Comparison of ENCODE assay signal across 11 cellular contexts in the genomic region with DNA sequence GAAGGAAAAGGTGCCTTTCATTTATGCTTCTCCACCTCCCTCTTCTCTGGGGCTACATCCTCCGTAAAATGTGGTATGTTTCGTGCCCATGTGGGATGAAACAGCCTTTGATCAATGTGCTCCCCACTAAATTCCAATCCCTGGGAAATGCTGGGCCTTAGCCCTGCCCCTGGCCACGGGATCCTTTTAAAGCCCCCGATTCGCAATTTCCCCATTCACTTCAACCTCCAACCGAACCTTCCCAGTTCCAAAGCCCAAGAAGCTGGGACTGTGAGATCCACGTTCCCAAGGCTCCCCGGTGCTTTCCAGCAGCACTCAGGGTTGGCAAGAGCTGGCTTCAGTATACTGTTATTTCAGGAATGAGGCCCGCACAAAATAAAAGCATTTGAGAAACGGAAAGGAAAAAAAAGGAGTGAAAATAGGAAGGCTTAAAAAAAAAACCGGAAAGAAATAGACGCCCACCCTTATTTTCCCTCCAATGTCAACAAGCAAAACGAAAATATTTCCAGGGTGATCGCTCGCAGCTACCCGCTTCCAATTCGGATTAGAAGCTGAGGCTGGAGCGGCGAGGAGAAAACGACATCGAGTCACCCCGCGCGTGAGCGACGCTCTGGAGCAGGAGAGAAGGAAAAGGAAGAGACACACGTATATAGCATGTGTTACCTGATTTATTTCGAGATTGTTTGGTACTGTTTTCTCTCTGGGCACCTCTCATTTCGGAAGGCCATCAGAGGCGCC. TPM values are rescaled to one million over a fixed set of nuclear protein-coding genes. Genes with fewer than 3 reads are reported as not detected.
DNase-seq lines count a peak whose midpoint lies in the region; ATAC-seq, FAIRE-seq and TF ChIP-seq lines count a peak whose summit lies in the region.
"Had no signal": no experiment of that assay in that cellular context is flagged by ENCODE, and none has a peak within 500 bp of the region (broad histone marks: within the 10 kb centered on the region; RNA-seq: fewer than 3 reads in every experiment).

No MANE protein-coding gene starts in this region.

- H2BK5ac ChIP-seq in H9 (ENCODE audit: insufficient read length, low read length), result no peak overlapping the region

- no peaks in the 10 kb centered on the region for H3K36me3 ChIP-seq in CD4-positive, alpha-beta memory T cell (ENCODE audit: insufficient read depth, low read length)

- no peak overlapping the region for H2BK12ac ChIP-seq in H9 (ENCODE audit: insufficient read length, low read depth, low read length)

- TF ChIP-seq POLR2A in GM12892 (IDR thresholded peaks at IDR 0.05; ENCODE audit: low read depth, low read length), result no peak

- H4K91ac ChIP-seq in H9 (ENCODE audit: insufficient read length, low read depth, low read length), result no peak overlapping the region

- no peaks in the 10 kb centered on the region for H3K9me3 ChIP-seq in CD4-positive, alpha-beta memory T cell (ENCODE audit: control insufficient read depth in 1 of 2, low read length in 2 of 2)
- H3K9me3 ChIP-seq in H9 (ENCODE audit: control insufficient read depth, low read depth, low read length), result no peaks in the 10 kb centered on the region

- no peak overlapping the region for H3T11ph ChIP-seq in H9 (ENCODE audit: low read length)

- H3K4me3 ChIP-seq in CD4-positive, alpha-beta memory T cell (ENCODE audit: low read length in 2 of 2), result no peak overlapping the region

- no peak overlapping the region for H3K23ac ChIP-seq in H9 (ENCODE audit: insufficient read length, low read depth, low read length)

- intact Hi-C loops in CD4-positive, alpha-beta memory T cell (cut with micrococcal nuclease), result no loop called here

- H3K14ac ChIP-seq in H9 (ENCODE audit: insufficient read depth, low read length), result no peak overlapping the region

- no peak overlapping the region for H3K4ac ChIP-seq in H9 (ENCODE audit: low read depth, low read length)

- FAIRE-seq in GM12892 (lab: Jason Lieb, UNC), result no peak

- H4K20me1 ChIP-seq in H9 (ENCODE audit: control insufficient read depth, insufficient read depth, insufficient read length), result no peaks in the 10 kb centered on the region

- CTCF ChIA-PET in CD4-positive, alpha-beta memory T cell (lab: Charles Lee; ENCODE audit: partially characterized antibody), result no interaction called here

- POLR2A ChIA-PET in CD4-positive, alpha-beta memory T cell (lab: Charles Lee; ENCODE audit: partially characterized antibody), result no interaction called here

- no peaks in the 10 kb centered on the region for H3K79me2 ChIP-seq in H9 (ENCODE audit: insufficient read depth, low read length)

- H4K8ac ChIP-seq in H9 (replicated peaks; ENCODE audit: insufficient read length, low read depth, low read length), result no peak overlapping the region

- no peak for ATAC-seq in natural killer cell treated with Interleukin-12 subunit alpha and Interleukin-12 subunit beta and Interleukin-15 and Interleukin-18, amount 100 ng/mL, for 72 hours
- ATAC-seq in HG03095 (IDR thresholded peaks at IDR 0.05; ENCODE audit: unreplicated experiment) (no peak), GM21528 (IDR thresholded peaks at IDR 0.05; ENCODE audit: low FRiP score, unreplicated experiment) (no peak)

- H2AFZ ChIP-seq in H9 (ENCODE audit: low read length), result no peak overlapping the region

- H3K23me2 ChIP-seq in H9 (ENCODE audit: insufficient read length, low read depth, low read length, poor library complexity, severe bottlenecking), result peaks cover 10% of the 10 kb centered on the region

- WGBS in H9 (ENCODE audit: extremely low coverage, insufficient read length, low lambda C conversion rate), result no CpG with 5 or more reads among the region's 30 CpGs

- H3K4me3 Mint-ChIP-seq in CD4-positive, alpha-beta memory T cell, result peak overlapping the region in 6 of 8 donors; percentile 18 to 76 (median 46)
- peak overlapping the region; percentile 80 to 86 for H3K4me3 Mint-ChIP-seq in H9
- H3K4me3 Mint-ChIP-seq in chondrocyte (ENCODE audit: unreplicated experiment), result peak overlapping the region; percentile 33
- peak overlapping the region; percentile 41 for H3K4me3 Mint-ChIP-seq in natural killer cell treated with Interleukin-12 subunit alpha and Interleukin-12 subunit beta and Interleukin-15 and Interleukin-18, amount 100 ng/mL, for 72 hours

- no peak overlapping the region for H2BK20ac ChIP-seq in H9 (ENCODE audit: low read depth, low read length, poor library complexity, severe bottlenecking)

- H3K27me3 ChIP-seq in CD4-positive, alpha-beta memory T cell (ENCODE audit: insufficient read depth, low read length), result peaks cover 4% of the 10 kb centered on the region
- H3K27me3 ChIP-seq in H9 (ENCODE audit: insufficient read depth, low read length), result peaks cover 68% of the 10 kb centered on the region

- peaks cover 2 to 16% (median 5%) of the 10 kb centered on the region in 4 donors for H3K4me1 Mint-ChIP-seq in CD4-positive, alpha-beta memory T cell
- peaks cover 12 to 43% of the 10 kb centered on the region in 2 experiments for H3K4me1 Mint-ChIP-seq in H9
- H3K4me1 Mint-ChIP-seq in chondrocyte (ENCODE audit: low read depth), result peaks cover 9% of the 10 kb centered on the region
- H3K4me1 Mint-ChIP-seq in natural killer cell treated with Interleukin-12 subunit alpha and Interleukin-12 subunit beta and Interleukin-15 and Interleukin-18, amount 100 ng/mL, for 72 hours (ENCODE audit: low read depth in 2 of 2), result peaks cover 0 to 15% of the 10 kb centered on the region in 2 donors

- peaks cover 0 to 36% (median 21%) of the 10 kb centered on the region in 8 donors for H3K9me3 Mint-ChIP-seq in CD4-positive, alpha-beta memory T cell
- H3K9me3 Mint-ChIP-seq in H9 (peaks cover 3 to 4% of the 10 kb centered on the region in 2 experiments; a peak in 4 of 5 replicates), chondrocyte (ENCODE audit: low read depth) (no peaks in the 10 kb centered on the region)
- peaks cover 9% of the 10 kb centered on the region for H3K9me3 Mint-ChIP-seq in natural killer cell treated with Interleukin-12 subunit alpha and Interleukin-12 subunit beta and Interleukin-15 and Interleukin-18, amount 100 ng/mL, for 72 hours

- H3K56ac ChIP-seq in H9 (ENCODE audit: insufficient read length, low read depth, low read length), result no peak overlapping the region

- H3K9ac ChIP-seq in H9 (ENCODE audit: extremely low read depth, insufficient read length, low read length), result no peak overlapping the region

- no peak overlapping the region for H2BK15ac ChIP-seq in H9 (ENCODE audit: low read depth, low read length)

- H3K36me3 Mint-ChIP-seq in CD4-positive, alpha-beta memory T cell, result peaks cover 0 to 2% of the 10 kb centered on the region in 2 donors
- no peaks in the 10 kb centered on the region for H3K36me3 Mint-ChIP-seq in H9 (ENCODE audit: insufficient read depth in 1 of 3, low read depth in 3 of 3)
- H3K36me3 Mint-ChIP-seq in chondrocyte (ENCODE audit: low read depth), result peaks cover 5% of the 10 kb centered on the region
- H3K36me3 Mint-ChIP-seq in natural killer cell treated with Interleukin-12 subunit alpha and Interleukin-12 subunit beta and Interleukin-15 and Interleukin-18, amount 100 ng/mL, for 72 hours, result peaks cover 13% of the 10 kb centered on the region

- DNase-seq in CD4-positive, alpha-beta memory T cell, result no peak
- DNase-seq in H9, result no peak
- DNase-seq in chondrocyte (ENCODE audit: low spot score), result no peak
- no peak for DNase-seq in natural killer cell treated with Interleukin-12 subunit alpha and Interleukin-12 subunit beta and Interleukin-15 and Interleukin-18, amount 100 ng/mL, for 72 hours (ENCODE audit: low spot score)
- no peak for DNase-seq in G401 (ENCODE audit: low spot score)
- no peak for DNase-seq in GM12892 (ENCODE audit: insufficient read length)
- DNase-seq: GF-D8, hippocampal formation had no signal

- no peak overlapping the region for H3K27ac Mint-ChIP-seq in CD4-positive, alpha-beta memory T cell
- H3K27ac Mint-ChIP-seq in H9 (no peak overlapping the region), chondrocyte (ENCODE audit: unreplicated experiment) (no peak overlapping the region)
- H3K27ac Mint-ChIP-seq in natural killer cell treated with Interleukin-12 subunit alpha and Interleukin-12 subunit beta and Interleukin-15 and Interleukin-18, amount 100 ng/mL, for 72 hours, result no peak overlapping the region

- H3K18ac ChIP-seq in H9 (ENCODE audit: insufficient read length, low read depth, low read length), result no peak overlapping the region

- no peaks in the 10 kb centered on the region for H3K4me1 ChIP-seq in CD4-positive, alpha-beta memory T cell (ENCODE audit: insufficient read depth, low read length)
- no peaks in the 10 kb centered on the region for H3K4me1 ChIP-seq in H9 (ENCODE audit: insufficient read depth, low read length)

- no peaks in the 10 kb centered on the region for H3K79me1 ChIP-seq in H9 (ENCODE audit: insufficient read depth, low read depth, low read length, poor library complexity, severe bottlenecking)

- H2BK120ac ChIP-seq in H9 (ENCODE audit: low read depth, low read length, poor library complexity, severe bottlenecking), result no peak overlapping the region

- H2AK5ac ChIP-seq in H9 (ENCODE audit: insufficient read length, low read length), result no peak overlapping the region

- TF ChIP-seq CTCF in H9 (conservative IDR thresholded peaks at IDR 0.05) (no peak), chondrocyte (IDR thresholded peaks at IDR 0.05) (no peak)

- H3K27ac ChIP-seq in CD4-positive, alpha-beta memory T cell (ENCODE audit: low read depth, low read length), result no peak overlapping the region
- no peak overlapping the region for H3K27ac ChIP-seq in H9 (ENCODE audit: insufficient read length, low read depth, low read length)
- H3K27ac ChIP-seq: RWPE1 had no signal

- peaks cover 47 to 57% of the 10 kb centered on the region in 2 donors for H3K27me3 Mint-ChIP-seq in CD4-positive, alpha-beta memory T cell
- peaks cover 95% of the 10 kb centered on the region for H3K27me3 Mint-ChIP-seq in H9 (ENCODE audit: low read depth)
- peaks cover 71% of the 10 kb centered on the region for H3K27me3 Mint-ChIP-seq in chondrocyte (ENCODE audit: low read depth)
- peaks cover 49 to 57% of the 10 kb centered on the region in 2 donors for H3K27me3 Mint-ChIP-seq in natural killer cell treated with Interleukin-12 subunit alpha and Interleukin-12 subunit beta and Interleukin-15 and Interleukin-18, amount 100 ng/mL, for 72 hours

- in situ Hi-C loops in G401 (cut with HindIII; ENCODE audit: low sequenced_read_pairs), result no loop called here

- no peak overlapping the region for H4K5ac ChIP-seq in H9 (ENCODE audit: insufficient read length, low read depth, low read length)

- peak overlapping the region; percentile 96 for H3K4me2 ChIP-seq in H9 (ENCODE audit: insufficient read depth, insufficient read length, low read length)

RNA-seq across cellular contexts. Expression of gene FOXG1, which starts 1.2 kb away (rescaled TPM):
- not detected for total RNA-seq in CD4-positive, alpha-beta memory T cell
- not detected for polyA plus RNA-seq in CD4-positive, alpha-beta memory T cell
- total RNA-seq in H9 (2021) (0.07 and 0.11 TPM in 2 replicates), chondrocyte (not detected in 3 replicates)
- total RNA-seq in natural killer cell treated with Interleukin-12 subunit alpha and Interleukin-12 subunit beta and Interleukin-15 and Interleukin-18, amount 100 ng/mL, for 72 hours, result not detected
- total RNA-seq in G401 (2014; rRNA removed; shearing (Covaris generic)), result 0.25 TPM in 1 of 2 replicates, not detected in the other
- 1.00 TPM for polyA plus RNA-seq in GM12892 (2012; ENCODE audit: missing spikeins)

Comparison
In these comparisons a context has a peak if more than half of its experiments do, and no peak if none do; other contexts are left out.
1. H3K4me3 Mint-ChIP-seq: peak in every context shown above with its lines; median percentile 83 in H9; 46 in CD4-positive, alpha-beta memory T cell; 41 in natural killer cell treated with Interleukin-12 subunit alpha and Interleukin-12 subunit beta and Interleukin-15 and Interleukin-18, amount 100 ng/mL, for 72 hours; 33 in chondrocyte.